ENCODE assay signal across 28 cellular contexts in genomic region chr1:171134194-171134924, GRCh38. TPM values are rescaled to one million over a fixed set of nuclear protein-coding genes. Genes with fewer than 3 reads are reported as not detected.
"Had no signal": no experiment of that assay in that cellular context is flagged by ENCODE, and none has a peak within 500 bp of the region (broad histone marks: within the 10 kb centered on the region; RNA-seq: fewer than 3 reads in every experiment).

No MANE protein-coding gene starts in this region.

- H3K4me1 ChIP-seq: transverse colon had no signal

- DNase-seq: activated B cell treated with CpG ODN at 0.5 μM for 24 hours; activated CD4-positive, alpha-beta T cell treated with anti-CD3 and anti-CD28 coated beads for 36 hours; activated CD4-positive, alpha-beta T cell treated with anti-CD3 and anti-CD28 coated beads, Interleukin-2, amount 50 U/mL, for 4 hours; activated CD8-positive, alpha-beta memory T cell treated with anti-CD3 and anti-CD28 coated beads for 24 hours; activated CD8-positive, alpha-beta memory T cell treated with anti-CD3 and anti-CD28 coated beads, Interleukin-2, amount 50 U/mL, for 4 hours; activated naive CD4-positive, alpha-beta T cell treated with Interleukin-2 at 50 U/mL for 16 hours; activated naive CD8-positive, alpha-beta T cell treated with anti-CD3 and anti-CD28 coated beads for 36 hours; activated T-cell treated with anti-CD3 and anti-CD28 coated beads, Interleukin-2, amount 50 U/mL, for 4 hours; amniotic stem cell; brain microvascular endothelial cell; caudate nucleus; effector memory CD4-positive, alpha-beta T cell; hypothalamus; midbrain; ovary; right cardiac atrium; small intestine; stimulated activated CD4-positive, alpha-beta T cell treated with anti-CD3 and anti-CD28 coated beads, Interleukin-2, amount 100 ng/mL, for 24 hours; stimulated activated naive CD8-positive, alpha-beta T cell treated with anti-CD3 and anti-CD28 coated beads, Interleukin-15, amount 100 ng/mL, for 72 hours; T-helper 17 cell; transverse colon had no signal

- H3K27ac Mint-ChIP-seq: activated B cell treated with CpG ODN at 0.5 μM for 24 hours; activated CD4-positive, alpha-beta T cell treated with anti-CD3 and anti-CD28 coated beads for 36 hours; activated naive CD8-positive, alpha-beta T cell treated with anti-CD3 and anti-CD28 coated beads for 36 hours; activated T-helper 2 cell treated with anti-CD3 and anti-CD28 coated beads, Interferon-gamma antibody, Interleukin-2, Interleukin-4, amounts not matched to agents 10 μg/mL and 5 μg/mL and 100 μg/mL, durations not matched to agents 14 hours and 24 hours and 36 hours; natural killer cell treated with Interleukin-12 subunit alpha and Interleukin-12 subunit beta and Interleukin-15 and Interleukin-18, amount 100 ng/mL, for 72 hours; stimulated activated effector memory CD8-positive, alpha-beta T cell treated with anti-CD3 and anti-CD28 coated beads, Interleukin-12 subunit alpha, Interleukin-12 subunit beta, amount 100 ng/mL, for 72 hours; stimulated activated naive CD8-positive, alpha-beta T cell treated with anti-CD3 and anti-CD28 coated beads, Interleukin-15, amount 100 ng/mL, for 72 hours; T-helper 17 cell had no signal

- ATAC-seq: activated CD4-positive, alpha-beta T cell treated with anti-CD3 and anti-CD28 coated beads for 36 hours; activated T-cell treated with anti-CD3 and anti-CD28 coated beads, Interleukin-2, amount 50 U/mL, for 4 hours; esophagus mucosa; natural killer cell treated with Interleukin-12 subunit alpha and Interleukin-12 subunit beta and Interleukin-15 and Interleukin-18, amount 100 ng/mL, for 72 hours; right cardiac atrium; stimulated activated effector memory CD8-positive, alpha-beta T cell treated with anti-CD3 and anti-CD28 coated beads, Interleukin-12 subunit alpha, Interleukin-12 subunit beta, amount 100 ng/mL, for 72 hours; stimulated activated naive CD8-positive, alpha-beta T cell treated with anti-CD3 and anti-CD28 coated beads, Interleukin-15, amount 100 ng/mL, for 72 hours; T-helper 17 cell had no signal

- H3K27me3 ChIP-seq: brain microvascular endothelial cell, ovary, transverse colon had no signal

- H3K27ac ChIP-seq: brain microvascular endothelial cell, ovary, transverse colon had no signal

- H3K4me3 Mint-ChIP-seq: activated B cell treated with CpG ODN at 0.5 μM for 24 hours; activated CD4-positive, alpha-beta T cell treated with anti-CD3 and anti-CD28 coated beads for 36 hours; activated naive CD8-positive, alpha-beta T cell treated with anti-CD3 and anti-CD28 coated beads for 36 hours; activated T-cell treated with anti-CD3 and anti-CD28 coated beads, Interleukin-2, amount 50 U/mL, for 4 hours; natural killer cell treated with Interleukin-12 subunit alpha and Interleukin-12 subunit beta and Interleukin-15 and Interleukin-18, amount 100 ng/mL, for 72 hours; stimulated activated effector memory CD8-positive, alpha-beta T cell treated with anti-CD3 and anti-CD28 coated beads, Interleukin-12 subunit alpha, Interleukin-12 subunit beta, amount 100 ng/mL, for 72 hours; stimulated activated naive CD8-positive, alpha-beta T cell treated with anti-CD3 and anti-CD28 coated beads, Interleukin-15, amount 100 ng/mL, for 72 hours; T-helper 17 cell had no signal

- H3K36me3 Mint-ChIP-seq: activated naive CD8-positive, alpha-beta T cell treated with anti-CD3 and anti-CD28 coated beads for 36 hours; natural killer cell treated with Interleukin-12 subunit alpha and Interleukin-12 subunit beta and Interleukin-15 and Interleukin-18, amount 100 ng/mL, for 72 hours; stimulated activated effector memory CD8-positive, alpha-beta T cell treated with anti-CD3 and anti-CD28 coated beads, Interleukin-12 subunit alpha, Interleukin-12 subunit beta, amount 100 ng/mL, for 72 hours had no signal

- H3K4me1 Mint-ChIP-seq: activated B cell treated with CpG ODN at 0.5 μM for 24 hours; activated CD4-positive, alpha-beta T cell treated with anti-CD3 and anti-CD28 coated beads for 36 hours; activated naive CD8-positive, alpha-beta T cell treated with anti-CD3 and anti-CD28 coated beads for 36 hours; stimulated activated effector memory CD8-positive, alpha-beta T cell treated with anti-CD3 and anti-CD28 coated beads, Interleukin-12 subunit alpha, Interleukin-12 subunit beta, amount 100 ng/mL, for 72 hours; stimulated activated naive CD8-positive, alpha-beta T cell treated with anti-CD3 and anti-CD28 coated beads, Interleukin-15, amount 100 ng/mL, for 72 hours had no signal

- H3K9me3 ChIP-seq: ovary, transverse colon had no signal

- H3K9me3 Mint-ChIP-seq: activated naive CD8-positive, alpha-beta T cell treated with anti-CD3 and anti-CD28 coated beads for 36 hours; activated T-helper 2 cell treated with anti-CD3 and anti-CD28 coated beads, Interferon-gamma antibody, Interleukin-2, Interleukin-4, amounts not matched to agents 10 μg/mL and 5 μg/mL and 100 μg/mL, durations not matched to agents 14 hours and 24 hours and 36 hours; stimulated activated effector memory CD8-positive, alpha-beta T cell treated with anti-CD3 and anti-CD28 coated beads, Interleukin-12 subunit alpha, Interleukin-12 subunit beta, amount 100 ng/mL, for 72 hours had no signal

- H3K4me3 ChIP-seq: ovary, transverse colon had no signal

- H3K36me3 ChIP-seq: brain microvascular endothelial cell, ovary, transverse colon had no signal

RNA-seq across cellular contexts. Expression of gene FMO3, which starts 43.7 kb away (rescaled TPM):
- total RNA-seq: activated B cell treated with CpG ODN at 0.5 μM for 24 hours; activated CD4-positive, alpha-beta T cell treated with anti-CD3 and anti-CD28 coated beads for 36 hours; activated naive CD8-positive, alpha-beta T cell treated with anti-CD3 and anti-CD28 coated beads for 36 hours; activated T-cell treated with anti-CD3 and anti-CD28 coated beads, Interleukin-2, amount 50 U/mL, for 4 hours; activated T-helper 2 cell treated with anti-CD3 and anti-CD28 coated beads, Interferon-gamma antibody, Interleukin-2, Interleukin-4, amounts not matched to agents 10 μg/mL and 5 μg/mL and 100 μg/mL, durations not matched to agents 14 hours and 24 hours and 36 hours; frontal cortex; natural killer cell treated with Interleukin-12 subunit alpha and Interleukin-12 subunit beta and Interleukin-15 and Interleukin-18, amount 100 ng/mL, for 72 hours; pulmonary artery endothelial cell; T-helper 17 cell had no signal

RNA-seq across cellular contexts. Expression of gene FMO2, which starts 50.7 kb away (rescaled TPM):
- total RNA-seq: activated B cell treated with CpG ODN at 0.5 μM for 24 hours; activated CD4-positive, alpha-beta T cell treated with anti-CD3 and anti-CD28 coated beads for 36 hours; activated naive CD8-positive, alpha-beta T cell treated with anti-CD3 and anti-CD28 coated beads for 36 hours; activated T-helper 2 cell treated with anti-CD3 and anti-CD28 coated beads, Interferon-gamma antibody, Interleukin-2, Interleukin-4, amounts not matched to agents 10 μg/mL and 5 μg/mL and 100 μg/mL, durations not matched to agents 14 hours and 24 hours and 36 hours; dermis microvascular lymphatic vessel endothelial cell; natural killer cell treated with Interleukin-12 subunit alpha and Interleukin-12 subunit beta and Interleukin-15 and Interleukin-18, amount 100 ng/mL, for 72 hours; T-helper 17 cell had no signal
